In the genomic region with DNA sequence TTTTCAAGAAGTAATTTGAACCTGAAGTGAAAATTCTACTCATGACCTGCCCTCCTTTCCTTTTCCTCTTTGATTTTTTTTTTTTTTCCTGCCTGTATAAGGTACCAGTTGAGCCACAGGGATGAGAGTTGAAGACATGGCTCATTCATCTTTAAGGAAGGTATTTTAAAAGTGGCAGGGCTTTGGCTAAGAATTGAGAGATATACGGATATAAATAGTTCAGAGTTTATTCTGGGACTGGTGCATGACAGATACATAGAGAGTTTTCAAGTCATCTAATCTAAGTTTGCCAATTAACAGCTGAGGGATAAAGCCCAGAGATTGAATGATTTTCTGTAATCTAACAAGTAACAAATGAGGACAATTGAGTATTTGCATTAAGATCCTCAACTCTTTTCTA, we compare ENCODE assay signal across 28 cellular contexts.
"Had no signal": no experiment of that assay in that cellular context is flagged by ENCODE, and none has a peak within 500 bp of the region (broad histone marks: within the 10 kb centered on the region; RNA-seq: fewer than 3 reads in every experiment).

No MANE protein-coding gene starts in this region.

- DNase-seq: naive B cell; naive thymus-derived CD8-positive, alpha-beta T cell; nephron progenitor cell; nucleus accumbens; pancreas; retina; right lobe of liver; sigmoid colon; spleen; stimulated activated CD4-positive, alpha-beta T cell treated with anti-CD3 and anti-CD28 coated beads, Interleukin-12 subunit alpha, Interleukin-12 subunit beta, amount 100 ng/mL, for 4 hours; stimulated activated CD4-positive, alpha-beta T cell treated with anti-CD3 and anti-CD28 coated beads, Interleukin-1b, Interleukin-23, amount 100 ng/mL, for 48 hours; stimulated activated CD4-positive, alpha-beta T cell treated with anti-CD3 and anti-CD28 coated beads, Interleukin-4, amount 100 ng/mL, for 24 hours; stimulated activated naive B cell treated with anti-CD40 and anti-IgM and Interleukin-4, amounts not matched to agents 10 μg/mL and 1 μg/mL and 100 μg/mL, for 72 hours; stimulated activated naive CD4-positive, alpha-beta T cell treated with Interleukin-2 at 50 U/mL for 16 hours; stomach; thyroid gland; trophoblast cell; upper lobe of left lung had no signal

- H3K27ac ChIP-seq: neutrophil, pancreas, prostate gland, right atrium auricular region, right lobe of liver, sigmoid colon, skin epidermis, spleen, stomach, thoracic aorta, thyroid gland, tibial nerve, upper lobe of left lung, vagina had no signal

- H3K4me1 ChIP-seq: pancreas, prostate gland, right atrium auricular region, right lobe of liver, sigmoid colon, spleen, stomach, thyroid gland, upper lobe of left lung, vagina had no signal

- H3K27me3 ChIP-seq: neutrophil, pancreas, right atrium auricular region, right lobe of liver, sigmoid colon, spleen, stomach, thyroid gland, tibial nerve, upper lobe of left lung, vagina had no signal

- ATAC-seq: naive thymus-derived CD8-positive, alpha-beta T cell; natural killer cell treated with Interleukin-12 subunit alpha and Interleukin-12 subunit beta and Interleukin-15 and Interleukin-18, amount 100 ng/mL, for 72 hours; pancreas; right lobe of liver; stimulated activated effector memory CD8-positive, alpha-beta T cell treated with anti-CD3 and anti-CD28 coated beads, Interleukin-12 subunit alpha, Interleukin-12 subunit beta, amount 100 ng/mL, for 72 hours; stimulated activated naive B cell treated with anti-CD40 and anti-IgM and Interleukin-4, amounts not matched to agents 10 μg/mL and 1 μg/mL and 100 μg/mL, for 72 hours had no signal

- H3K9me3 ChIP-seq: neutrophil, pancreas, prostate gland, right atrium auricular region, right lobe of liver, sigmoid colon, spleen, stomach, thoracic aorta, thyroid gland, tibial nerve, upper lobe of left lung, vagina had no signal

- H3K4me3 ChIP-seq: pancreas, prostate gland, right atrium auricular region, right lobe of liver, sigmoid colon, skin epidermis, smooth muscle cell, spleen, stomach, thoracic aorta, thyroid gland, tibial nerve, upper lobe of left lung, vagina had no signal
